ENCODE assay signal across 1 cellular context in genomic region chr10:71659050-71659738, GRCh38.
TF ChIP-seq lines count a peak whose summit lies in the region.

No MANE protein-coding gene starts in this region.

TF ChIP-seq in SK-N-SH treated with all-trans-retinoic acid at 6 μM for 48 hours, 23 proteins besides CTCF, POLR2A, EP300 and RAD21 (continued from another document):
- TF ChIP-seq ESRRG (CRISPR knock-in tag; IDR thresholded peaks at IDR 0.05): no peak
- TF ChIP-seq PATZ1 (CRISPR knock-in tag; IDR thresholded peaks at IDR 0.05; ENCODE audit: borderline replicate concordance): no peak
- no peak for TF ChIP-seq RARB (CRISPR knock-in tag; IDR thresholded peaks at IDR 0.05)
- no peak for TF ChIP-seq OSR1 (CRISPR knock-in tag; IDR thresholded peaks at IDR 0.05)
- TF ChIP-seq ZC3H10 (CRISPR knock-in tag; IDR thresholded peaks at IDR 0.05): no peak
- TF ChIP-seq ZNF565 (CRISPR knock-in tag; conservative IDR thresholded peaks at IDR 0.05; ENCODE audit: low read depth): no peak
- no peak for TF ChIP-seq CSDC2 (CRISPR knock-in tag; IDR thresholded peaks at IDR 0.05)
- no peak for TF ChIP-seq ZFP3 (CRISPR knock-in tag; IDR thresholded peaks at IDR 0.05)
- no peak for TF ChIP-seq TOX (CRISPR knock-in tag; IDR thresholded peaks at IDR 0.05; ENCODE audit: borderline replicate concordance)
- no peak for TF ChIP-seq ZNF70 (CRISPR knock-in tag; IDR thresholded peaks at IDR 0.05)
- TF ChIP-seq, protein P1, sequence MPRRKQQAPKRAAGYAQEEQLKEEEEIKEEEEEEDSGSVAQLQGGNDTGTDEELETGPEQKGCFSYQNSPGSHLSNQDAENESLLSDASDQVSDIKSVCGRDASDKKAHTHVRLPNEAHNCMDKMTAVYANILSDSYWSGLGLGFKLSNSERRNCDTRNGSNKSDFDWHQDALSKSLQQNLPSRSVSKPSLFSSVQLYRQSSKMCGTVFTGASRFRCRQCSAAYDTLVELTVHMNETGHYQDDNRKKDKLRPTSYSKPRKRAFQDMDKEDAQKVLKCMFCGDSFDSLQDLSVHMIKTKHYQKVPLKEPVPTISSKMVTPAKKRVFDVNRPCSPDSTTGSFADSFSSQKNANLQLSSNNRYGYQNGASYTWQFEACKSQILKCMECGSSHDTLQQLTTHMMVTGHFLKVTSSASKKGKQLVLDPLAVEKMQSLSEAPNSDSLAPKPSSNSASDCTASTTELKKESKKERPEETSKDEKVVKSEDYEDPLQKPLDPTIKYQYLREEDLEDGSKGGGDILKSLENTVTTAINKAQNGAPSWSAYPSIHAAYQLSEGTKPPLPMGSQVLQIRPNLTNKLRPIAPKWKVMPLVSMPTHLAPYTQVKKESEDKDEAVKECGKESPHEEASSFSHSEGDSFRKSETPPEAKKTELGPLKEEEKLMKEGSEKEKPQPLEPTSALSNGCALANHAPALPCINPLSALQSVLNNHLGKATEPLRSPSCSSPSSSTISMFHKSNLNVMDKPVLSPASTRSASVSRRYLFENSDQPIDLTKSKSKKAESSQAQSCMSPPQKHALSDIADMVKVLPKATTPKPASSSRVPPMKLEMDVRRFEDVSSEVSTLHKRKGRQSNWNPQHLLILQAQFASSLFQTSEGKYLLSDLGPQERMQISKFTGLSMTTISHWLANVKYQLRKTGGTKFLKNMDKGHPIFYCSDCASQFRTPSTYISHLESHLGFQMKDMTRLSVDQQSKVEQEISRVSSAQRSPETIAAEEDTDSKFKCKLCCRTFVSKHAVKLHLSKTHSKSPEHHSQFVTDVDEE (CRISPR knock-in tag; IDR thresholded peaks at IDR 0.05): no peak
- TF ChIP-seq, protein P2, sequence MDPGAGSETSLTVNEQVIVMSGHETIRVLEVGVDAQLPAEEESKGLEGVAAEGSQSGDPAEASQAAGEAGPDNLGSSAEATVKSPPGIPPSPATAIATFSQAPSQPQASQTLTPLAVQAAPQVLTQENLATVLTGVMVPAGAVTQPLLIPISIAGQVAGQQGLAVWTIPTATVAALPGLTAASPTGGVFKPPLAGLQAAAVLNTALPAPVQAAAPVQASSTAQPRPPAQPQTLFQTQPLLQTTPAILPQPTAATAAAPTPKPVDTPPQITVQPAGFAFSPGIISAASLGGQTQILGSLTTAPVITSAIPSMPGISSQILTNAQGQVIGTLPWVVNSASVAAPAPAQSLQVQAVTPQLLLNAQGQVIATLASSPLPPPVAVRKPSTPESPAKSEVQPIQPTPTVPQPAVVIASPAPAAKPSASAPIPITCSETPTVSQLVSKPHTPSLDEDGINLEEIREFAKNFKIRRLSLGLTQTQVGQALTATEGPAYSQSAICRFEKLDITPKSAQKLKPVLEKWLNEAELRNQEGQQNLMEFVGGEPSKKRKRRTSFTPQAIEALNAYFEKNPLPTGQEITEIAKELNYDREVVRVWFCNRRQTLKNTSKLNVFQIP (CRISPR knock-in tag; IDR thresholded peaks at IDR 0.05; ENCODE audit: borderline replicate concordance, low read depth): no peak
- no peak for TF ChIP-seq ISL1 (CRISPR knock-in tag; IDR thresholded peaks at IDR 0.05)
- no peak for TF ChIP-seq PPARA (CRISPR knock-in tag; IDR thresholded peaks at IDR 0.05; ENCODE audit: borderline replicate concordance)
- TF ChIP-seq, protein P3, sequence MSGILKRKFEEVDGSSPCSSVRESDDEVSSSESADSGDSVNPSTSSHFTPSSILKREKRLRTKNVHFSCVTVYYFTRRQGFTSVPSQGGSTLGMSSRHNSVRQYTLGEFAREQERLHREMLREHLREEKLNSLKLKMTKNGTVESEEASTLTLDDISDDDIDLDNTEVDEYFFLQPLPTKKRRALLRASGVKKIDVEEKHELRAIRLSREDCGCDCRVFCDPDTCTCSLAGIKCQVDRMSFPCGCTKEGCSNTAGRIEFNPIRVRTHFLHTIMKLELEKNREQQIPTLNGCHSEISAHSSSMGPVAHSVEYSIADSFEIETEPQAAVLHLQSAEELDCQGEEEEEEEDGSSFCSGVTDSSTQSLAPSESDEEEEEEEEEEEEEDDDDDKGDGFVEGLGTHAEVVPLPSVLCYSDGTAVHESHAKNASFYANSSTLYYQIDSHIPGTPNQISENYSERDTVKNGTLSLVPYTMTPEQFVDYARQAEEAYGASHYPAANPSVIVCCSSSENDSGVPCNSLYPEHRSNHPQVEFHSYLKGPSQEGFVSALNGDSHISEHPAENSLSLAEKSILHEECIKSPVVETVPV (CRISPR knock-in tag; IDR thresholded peaks at IDR 0.05): no peak
- TF ChIP-seq SNAI2 (CRISPR knock-in tag; IDR thresholded peaks at IDR 0.05): no peak
- no peak for TF ChIP-seq ARNTL (CRISPR knock-in tag; IDR thresholded peaks at IDR 0.05; ENCODE audit: borderline replicate concordance, low read depth)
